In genomic region chr18:48908916-48909315, GRCh38 we compare ENCODE assay signal across 24 cellular contexts.
"Had no signal": no experiment of that assay in that cellular context is flagged by ENCODE, and none has a peak within 500 bp of the region (broad histone marks: within the 10 kb centered on the region; RNA-seq: fewer than 3 reads in every experiment).

No MANE protein-coding gene starts in this region.

- H3K36me3 Mint-ChIP-seq: neural progenitor cell had no signal

- H3K27me3 ChIP-seq: adrenal gland, ascending aorta, brain microvascular endothelial cell, dorsolateral prefrontal cortex, esophagus muscularis mucosa, hepatocyte, neural progenitor cell, spleen, upper lobe of left lung had no signal

- H3K27ac Mint-ChIP-seq: activated naive CD4-positive, alpha-beta T cell treated with anti-CD3 and anti-CD28 coated beads, Interleukin-2, amount 50 U/mL, for 24 hours; memory B cell; neural progenitor cell; WTC11 had no signal

- H3K4me3 Mint-ChIP-seq: activated naive CD4-positive, alpha-beta T cell treated with anti-CD3 and anti-CD28 coated beads, Interleukin-2, amount 50 U/mL, for 24 hours; activated T-cell treated with anti-CD3 and anti-CD28 coated beads, Interleukin-2, amount 50 U/mL, for 4 hours; memory B cell; neural progenitor cell; WTC11 had no signal

- H3K4me1 Mint-ChIP-seq: memory B cell had no signal

- ATAC-seq: mucosa of descending colon, WTC11 had no signal

- H3K27me3 Mint-ChIP-seq: activated naive CD4-positive, alpha-beta T cell treated with anti-CD3 and anti-CD28 coated beads, Interleukin-2, amount 50 U/mL, for 24 hours had no signal

- FAIRE-seq: colon, frontal cortex had no signal

- H3K27ac ChIP-seq: adrenal gland, ascending aorta, brain microvascular endothelial cell, dorsolateral prefrontal cortex, esophagus muscularis mucosa, hepatocyte, neural progenitor cell, spleen, thoracic aorta, upper lobe of left lung had no signal

- H3K4me1 ChIP-seq: esophagus muscularis mucosa, neural progenitor cell, upper lobe of left lung had no signal

- H3K4me3 ChIP-seq: adrenal gland, ascending aorta, dorsolateral prefrontal cortex, esophagus muscularis mucosa, hepatocyte, mucosa of descending colon, neural progenitor cell, spleen, thoracic aorta, upper lobe of left lung had no signal

- DNase-seq: activated CD8-positive, alpha-beta memory T cell treated with anti-CD3 and anti-CD28 coated beads, Interleukin-2, amount 50 U/mL, for 48 hours; activated T-cell treated with anti-CD3 and anti-CD28 coated beads, Interleukin-2, amount 50 U/mL, for 4 hours; adrenal gland; brain microvascular endothelial cell; central memory CD4-positive, alpha-beta T cell; glutamatergic neuron; mucosa of descending colon; spleen; stimulated activated CD4-positive, alpha-beta T cell treated with anti-CD3 and anti-CD28 coated beads, Interleukin-4, amount 100 ng/mL, for 1 hour; stimulated activated naive CD4-positive, alpha-beta T cell treated with Interleukin-2 at 50 U/mL for 16 hours; T-helper 1 cell; T-helper 9 cell; upper lobe of left lung had no signal

- H3K9me3 Mint-ChIP-seq: activated naive CD4-positive, alpha-beta T cell treated with anti-CD3 and anti-CD28 coated beads, Interleukin-2, amount 50 U/mL, for 24 hours had no signal

- H3K36me3 ChIP-seq: adrenal gland, ascending aorta, brain microvascular endothelial cell, esophagus muscularis mucosa, neural progenitor cell, spleen, thoracic aorta, upper lobe of left lung had no signal

- H3K9me3 ChIP-seq: adrenal gland, ascending aorta, mucosa of descending colon, thoracic aorta had no signal
